8 cellular contexts compared by ENCODE assay signal in the genomic region with DNA sequence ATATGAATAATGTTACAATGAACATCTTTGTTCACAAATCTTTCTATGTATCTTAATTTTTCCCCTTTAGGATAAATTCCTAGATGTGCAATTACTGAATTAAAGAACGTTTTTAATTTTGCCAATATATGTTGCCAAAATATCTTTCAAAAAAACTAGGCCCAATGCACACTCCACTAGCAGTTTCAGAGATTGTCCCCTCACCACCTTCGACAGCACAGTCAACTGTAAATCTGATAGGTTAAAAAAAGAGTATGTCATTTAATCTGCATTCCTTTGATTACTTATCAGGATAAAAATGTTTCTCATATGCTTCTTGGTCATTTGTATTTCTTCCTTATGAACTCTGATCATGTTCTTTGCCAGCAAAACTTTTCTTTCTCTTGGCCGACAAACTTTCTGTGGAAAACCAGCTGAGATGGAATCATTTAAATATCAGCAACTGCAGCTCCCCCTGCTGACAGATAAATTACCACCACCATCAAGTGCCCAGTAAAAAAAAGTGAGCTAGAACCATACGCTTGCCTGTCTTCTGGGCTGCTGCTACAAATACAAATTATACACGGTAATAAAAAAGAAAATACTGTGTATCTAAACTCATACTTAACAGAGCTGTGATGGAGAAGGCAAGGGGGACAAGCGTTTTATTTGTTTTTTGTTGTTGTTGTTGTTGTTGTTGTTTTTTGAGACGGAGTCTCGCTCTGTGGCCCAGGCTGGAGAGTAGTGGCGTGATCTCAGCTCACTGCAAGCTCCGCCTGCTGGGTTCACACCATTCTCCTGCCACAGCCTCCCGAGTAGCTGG. TPM values are rescaled to one million over a fixed set of nuclear protein-coding genes. Genes with fewer than 3 reads are reported as not detected.
DNase-seq lines count a peak whose midpoint lies in the region; ATAC-seq and TF ChIP-seq lines count a peak whose summit lies in the region.

No MANE protein-coding gene starts in this region.

- intact Hi-C loops in colonic mucosa (cut with DNase I) = loop anchor here (2.0 to 5.0 kb wide), 2 partner anchors 166 to 208 kb away; no protein-coding TSS in a partner anchor

- TF ChIP-seq CTCF in 22Rv1 (IDR thresholded peaks at IDR 0.05) = peak; percentile 96
- peak; percentile 77 for TF ChIP-seq CTCF in GM12873 (IDR thresholded peaks at IDR 0.05; ENCODE audit: insufficient read depth, low read depth, low read length, missing control alignments)
- TF ChIP-seq CTCF in WERI-Rb-1 (IDR thresholded peaks at IDR 0.05; ENCODE audit: low read depth, low read length) = peak; percentile 78
- peak; percentile 61 for TF ChIP-seq CTCF in colonic mucosa (IDR thresholded peaks at IDR 0.05)
- peak; percentile 91 for TF ChIP-seq CTCF in liver (IDR thresholded peaks at IDR 0.05; ENCODE audit: low read depth, low read length, missing input control)

- H3K4me3 ChIP-seq in WERI-Rb-1 (ENCODE audit: low read depth, low read length) (no peak overlapping the region), colonic mucosa (no peak overlapping the region), liver (ENCODE audit: low read depth in 1 of 3, low read length in 3 of 3) (no peak overlapping the region)

- H3K4me1 ChIP-seq in colonic mucosa (no peaks in the 10 kb centered on the region), liver (ENCODE audit: control insufficient read depth in 4 of 4, insufficient read depth in 4 of 4, low read length in 3 of 4) (peaks cover 0 to 3% (median under 1%) of the 10 kb centered on the region in 4 donors)

- WGBS in liver = 50% methylated on average over 11 of the region's 11 CpGs

- no peak overlapping the region for H3K27ac ChIP-seq in 22Rv1
- no peak overlapping the region for H3K27ac ChIP-seq in WERI-Rb-1
- no peak overlapping the region for H3K27ac ChIP-seq in colonic mucosa
- H3K27ac ChIP-seq in liver (ENCODE audit: low read depth in 1 of 2, low read length in 2 of 2) = no peak overlapping the region

- peak; percentile 91 to 92 for TF ChIP-seq RAD21 in liver (IDR thresholded peaks at IDR 0.05)

- ATAC-seq in GM19395 (IDR thresholded peaks at IDR 0.05; ENCODE audit: unreplicated experiment) = no peak

- H3K36me3 ChIP-seq in WERI-Rb-1 (peaks cover 55% of the 10 kb centered on the region), colonic mucosa (no peaks in the 10 kb centered on the region), liver (ENCODE audit: control insufficient read depth in 4 of 4, insufficient read depth in 3 of 4, low read depth in 1 of 4, low read length in 3 of 4) (peaks cover 0 to 2% (median 1%) of the 10 kb centered on the region in 4 donors)

- H3K27me3 ChIP-seq in WERI-Rb-1 (ENCODE audit: insufficient read depth, low read depth, severe bottlenecking) (no peaks in the 10 kb centered on the region), colonic mucosa (no peaks in the 10 kb centered on the region), liver (ENCODE audit: control insufficient read depth in 4 of 4, insufficient read depth in 4 of 4, low read length in 3 of 4) (no peaks in the 10 kb centered on the region)

- peak overlapping the region in 1 of 2 donors; percentile 14 for H3K9ac ChIP-seq in colonic mucosa (ENCODE audit: low read depth in 2 of 2, low read length in 2 of 2)
- no peak overlapping the region for H3K9ac ChIP-seq in liver (ENCODE audit: low read depth in 1 of 2, low read length in 2 of 2)

- no peaks in the 10 kb centered on the region for H3K9me3 ChIP-seq in WERI-Rb-1 (ENCODE audit: severe bottlenecking)
- no peaks in the 10 kb centered on the region for H3K9me3 ChIP-seq in colonic mucosa
- no peaks in the 10 kb centered on the region for H3K9me3 ChIP-seq in liver (ENCODE audit: control insufficient read depth in 4 of 4, low read length in 3 of 4)

- DNase-seq in NCI-H2196 (lab: John Stamatoyannopoulos, UW; ENCODE audit: unreplicated experiment) (peak; percentile 78), WERI-Rb-1 (peak; percentile 67), colonic mucosa (peak; percentile 85)
- peak; percentile 25 to 61 for DNase-seq in stimulated activated CD8-positive, alpha-beta memory T cell treated with anti-CD3 and anti-CD28 coated beads, Interleukin-7, amount 100 ng/mL, for 4 hours (ENCODE audit: low read depth in 2 of 2)

TF ChIP-seq in liver, 16 proteins besides CTCF, POLR2A, EP300 and RAD21:
- TF ChIP-seq YY1 (IDR thresholded peaks at IDR 0.05) (peak; percentile 20), NR2F2 (IDR thresholded peaks at IDR 0.05) (no peak)

RNA-seq across cellular contexts. Expression of gene KANSL1, which starts 19.6 kb away (rescaled TPM):
- total RNA-seq in colonic mucosa (10 to 100 TPM; 60.0 to 72.3 TPM), liver (10 to 100 TPM; 37.5 to 86.3 TPM)
- polyA plus RNA-seq in liver = 10 to 100 TPM in 1 of 2 donors, 1 to 10 TPM in 1; 5.5 to 10.5 TPM
